ENCODE assay signal across 10 cellular contexts in genomic region chr15:90915216-90915807, GRCh38. TPM values are rescaled to one million over a fixed set of nuclear protein-coding genes. Genes with fewer than 3 reads are reported as not detected.
DNase-seq lines count a peak whose midpoint lies in the region; TF ChIP-seq lines count a peak whose summit lies in the region.
"Had no signal": no experiment of that assay in that cellular context is flagged by ENCODE, and none has a peak within 500 bp of the region (broad histone marks: within the 10 kb centered on the region; RNA-seq: fewer than 3 reads in every experiment).

No MANE protein-coding gene starts in this region.

- TF ChIP-seq CTCF in OCI-LY7 (conservative IDR thresholded peaks at IDR 0.05; ENCODE audit: low read length) = no peak

- no peaks in the 10 kb centered on the region for H4K20me1 ChIP-seq in OCI-LY7 (ENCODE audit: insufficient read depth, low read length)

- peaks cover 24% of the 10 kb centered on the region for H3K4me1 ChIP-seq in OCI-LY7 (ENCODE audit: insufficient read depth, low read length, poor library complexity, severe bottlenecking)
- H3K4me1 ChIP-seq in mesenchymal stem cell (ENCODE audit: control insufficient read depth, insufficient read depth, low read depth, low read length) = peaks cover 17% of the 10 kb centered on the region
- H3K4me1 ChIP-seq: SJSA1 had no signal

- H3K27ac Mint-ChIP-seq in immature natural killer cell = peak overlapping the region in 2 of 6 donors; percentile 12 to 18
- H3K27ac Mint-ChIP-seq: CD4-positive, alpha-beta T cell had no signal

- H3K36me3 Mint-ChIP-seq in immature natural killer cell = peaks cover 36 to 59% (median 37%) of the 10 kb centered on the region in 3 donors

- no peaks in the 10 kb centered on the region for H3K9me3 Mint-ChIP-seq in immature natural killer cell
- H3K9me3 Mint-ChIP-seq: CD4-positive, alpha-beta T cell had no signal

- CTCF ChIA-PET in OCI-LY7 (lab: Charles Lee; ENCODE audit: unreplicated experiment) = interaction anchor here (1.0 kb wide), 1 partner anchor 20 kb away, joined by 5 read pairs; the partner anchor contains the start of gene UNC45A

- no peak overlapping the region for H3K4me3 Mint-ChIP-seq in immature natural killer cell
- H3K4me3 Mint-ChIP-seq: CD4-positive, alpha-beta T cell had no signal

- peak overlapping the region; percentile 36 for H4K8ac ChIP-seq in mesenchymal stem cell (ENCODE audit: low read length)

- H2BK5ac ChIP-seq in mesenchymal stem cell (ENCODE audit: low read depth, low read length, poor library complexity, severe bottlenecking) = no peak overlapping the region

- peak overlapping the region; percentile 37 for H4K91ac ChIP-seq in mesenchymal stem cell (ENCODE audit: low read length)

- H3K18ac ChIP-seq in mesenchymal stem cell (ENCODE audit: low read depth in 1 of 2, low read length in 2 of 2) = peak overlapping the region in 1 of 2 experiments; percentile 69

- H3K27ac ChIP-seq in OCI-LY7 (ENCODE audit: low read depth, low read length, poor library complexity, severe bottlenecking) (peak overlapping the region; percentile 46), mesenchymal stem cell (ENCODE audit: low read length, poor library complexity, severe bottlenecking) (peak overlapping the region; percentile 22)
- H3K27ac ChIP-seq: SJSA1 had no signal

- BruUV-seq in OCI-LY7 (replicated peaks; lab: Mats Ljungman, UMichigan) = no TSS peak

- H3K79me1 ChIP-seq in mesenchymal stem cell (replicated peaks; ENCODE audit: low read length, poor library complexity, severe bottlenecking) = no peaks in the 10 kb centered on the region

- WGBS in mesenchymal stem cell = 77% methylated on average over 5 of the region's 7 CpGs

- H3K9ac ChIP-seq in mesenchymal stem cell (ENCODE audit: low read length) = no peak overlapping the region

- peak overlapping the region in 1 of 2 experiments; percentile 27 for H2BK12ac ChIP-seq in mesenchymal stem cell (ENCODE audit: low read length in 2 of 2)

- H3K4me3 ChIP-seq in OCI-LY7 (ENCODE audit: low read depth, low read length, poor library complexity, severe bottlenecking) (peak overlapping the region; percentile 9), mesenchymal stem cell (ENCODE audit: insufficient read depth in 1 of 2, low read depth in 1 of 2, low read length in 2 of 2) (no peak overlapping the region)
- H3K4me3 ChIP-seq: SJSA1 had no signal

- no peak overlapping the region for H2BK15ac ChIP-seq in mesenchymal stem cell (ENCODE audit: low read depth, poor library complexity, severe bottlenecking)

- no peak overlapping the region for H2AK5ac ChIP-seq in mesenchymal stem cell (ENCODE audit: low read length, severe bottlenecking)

- no peaks in the 10 kb centered on the region for H3K79me2 ChIP-seq in OCI-LY7 (ENCODE audit: insufficient read depth, low read depth, low read length)

- H3K23ac ChIP-seq in mesenchymal stem cell (ENCODE audit: low read length in 2 of 2) = no peak overlapping the region

- no peaks in the 10 kb centered on the region for H3K4me1 Mint-ChIP-seq in immature natural killer cell

- H2AFZ ChIP-seq in OCI-LY7 (ENCODE audit: low read length) = 0 out of 2 replicates have a peak overlapping the region, but pooled peaks have one; percentile 5
- H2AFZ ChIP-seq in mesenchymal stem cell (ENCODE audit: low read depth, low read length) = no peak overlapping the region

- H3K4me2 ChIP-seq in OCI-LY7 (ENCODE audit: low read length) (peak overlapping the region; percentile 33), mesenchymal stem cell (ENCODE audit: low read length, poor library complexity, severe bottlenecking) (no peak overlapping the region)

- H3K27me3 Mint-ChIP-seq in immature natural killer cell (ENCODE audit: low read depth in 3 of 3) = peaks cover 0 to 2% (median 0%) of the 10 kb centered on the region in 3 donors
- H3K27me3 Mint-ChIP-seq: CD4-positive, alpha-beta T cell had no signal

- POLR2A ChIA-PET in OCI-LY7 (lab: Charles Lee) = interaction anchor here (0.7 kb wide), 1 partner anchor 572 kb away, joined by 3 read pairs; no protein-coding TSS in a partner anchor

- no peak overlapping the region for H3K4ac ChIP-seq in mesenchymal stem cell (ENCODE audit: low read depth in 1 of 2, low read length in 2 of 2)

- peak; percentile 69 for DNase-seq in DMS 273 (lab: John Stamatoyannopoulos, UW; ENCODE audit: unreplicated experiment)
- peak; percentile 73 for DNase-seq in OCI-LY7 (ENCODE audit: low spot score)
- peak; percentile 40 for DNase-seq in mesenchymal stem cell
- no peak for DNase-seq in NCI-H146 treated with DMSO at 0.1 percent for 48 hours (lab: John Stamatoyannopoulos, UW; ENCODE audit: unreplicated experiment)
- DNase-seq in immature natural killer cell = no peak
- no peak for DNase-seq in iPS-NIHi11 (ENCODE audit: low spot score)
- DNase-seq: activated naive CD4-positive, alpha-beta T cell; CD4-positive, alpha-beta T cell; NCI-H226 had no signal

- H3K9me3 ChIP-seq in OCI-LY7 (ENCODE audit: low read length) = no peaks in the 10 kb centered on the region
- no peaks in the 10 kb centered on the region for H3K9me3 ChIP-seq in mesenchymal stem cell (ENCODE audit: control insufficient read depth, low read length)
- H3K9me3 ChIP-seq: SJSA1 had no signal

- intact Hi-C loops in OCI-LY7 (cut with micrococcal nuclease; ENCODE audit: unreplicated experiment) = no loop called here

- H3K27me3 ChIP-seq in mesenchymal stem cell (ENCODE audit: control insufficient read depth in 1 of 2, insufficient read depth in 1 of 2, low read length in 2 of 2) = no peaks in the 10 kb centered on the region
- H3K27me3 ChIP-seq: SJSA1 had no signal

- no peaks in the 10 kb centered on the region for H3K9me2 ChIP-seq in OCI-LY7 (ENCODE audit: insufficient read depth, low read length)

- H3K36me3 ChIP-seq in OCI-LY7 (ENCODE audit: insufficient read depth, low read length) (no peaks in the 10 kb centered on the region), mesenchymal stem cell (ENCODE audit: control insufficient read depth in 1 of 2, insufficient read depth in 2 of 2, low read depth in 1 of 2, low read length in 2 of 2) (peaks cover 75 to 98% of the 10 kb centered on the region in 2 experiments)

- H3K14ac ChIP-seq in mesenchymal stem cell (ENCODE audit: low read length in 2 of 2) = no peak overlapping the region

- no peak overlapping the region for H2BK120ac ChIP-seq in mesenchymal stem cell (ENCODE audit: low read depth, low read length)

RNA-seq across cellular contexts. Expression of gene MAN2A2, which starts 12.2 kb away (rescaled TPM):
- 6.6 and 12.2 TPM in 2 replicates for total RNA-seq in OCI-LY7 (2014; rRNA removed; shearing (Covaris generic))
- total RNA-seq in OCI-LY7 (2022) = 11.6 and 17.4 TPM in 2 replicates
- 23.9 TPM for polyA plus RNA-seq in mesenchymal stem cell (2013, experiment 1 of 2)
- polyA plus RNA-seq in mesenchymal stem cell (2013, experiment 2 of 2) = 23.2 TPM
- 1 to 10 TPM; 4.1 to 7.4 (median 5.4) TPM for polyA plus RNA-seq in immature natural killer cell

RNA-seq across cellular contexts. Expression of gene HDDC3, which starts 17.0 kb away (rescaled TPM):
- total RNA-seq in OCI-LY7 (2014; rRNA removed; shearing (Covaris generic)) = 31.8 and 35.8 TPM in 2 replicates
- 38.6 and 39.7 TPM in 2 replicates for total RNA-seq in OCI-LY7 (2022)
- polyA plus RNA-seq in mesenchymal stem cell (2013, experiment 1 of 2) = 7.3 TPM
- polyA plus RNA-seq in mesenchymal stem cell (2013, experiment 2 of 2) = 7.2 TPM
- polyA plus RNA-seq in immature natural killer cell = 10 to 100 TPM; 25.5 to 33.1 (median 32.1) TPM

RNA-seq across cellular contexts. Expression of gene UNC45A, which starts 19.8 kb away (rescaled TPM):
- total RNA-seq in OCI-LY7 (2014; rRNA removed; shearing (Covaris generic)) = 38.3 and 46.1 TPM in 2 replicates
- 62.3 and 68.0 TPM in 2 replicates for total RNA-seq in OCI-LY7 (2022)
- 30.4 TPM for polyA plus RNA-seq in mesenchymal stem cell (2013, experiment 1 of 2)
- 28.6 TPM for polyA plus RNA-seq in mesenchymal stem cell (2013, experiment 2 of 2)
- polyA plus RNA-seq in immature natural killer cell = 10 to 100 TPM; 54.9 to 74.4 (median 59.3) TPM

RNA-seq across cellular contexts. Expression of gene FES, which starts 31.0 kb away (rescaled TPM):
- 3.3 and 4.7 TPM in 2 replicates for total RNA-seq in OCI-LY7 (2014; rRNA removed; shearing (Covaris generic))
- 3.0 and 3.2 TPM in 2 replicates for total RNA-seq in OCI-LY7 (2022)
- polyA plus RNA-seq in mesenchymal stem cell (2013, experiment 1 of 2) = 5.5 TPM
- 5.3 TPM for polyA plus RNA-seq in mesenchymal stem cell (2013, experiment 2 of 2)
- polyA plus RNA-seq in immature natural killer cell = 10 to 100 TPM; 28.6 to 73.2 (median 53.5) TPM

RNA-seq across cellular contexts. Expression of gene RCCD1, which starts 39.4 kb away (rescaled TPM):
- total RNA-seq in OCI-LY7 (2014; rRNA removed; shearing (Covaris generic)) = 74.8 and 77.7 TPM in 2 replicates
- 84.5 and 96.9 TPM in 2 replicates for total RNA-seq in OCI-LY7 (2022)
- polyA plus RNA-seq in mesenchymal stem cell (2013, experiment 1 of 2) = 5.6 TPM
- polyA plus RNA-seq in mesenchymal stem cell (2013, experiment 2 of 2) = 5.7 TPM
- 1 to 10 TPM in 2 of 3 donors, not detected in 1; 1.6 to 3.0 TPM for polyA plus RNA-seq in immature natural killer cell

Comparison
In these comparisons a context has a peak if more than half of its experiments do, and no peak if none do; other contexts are left out.
1. DNase-seq: peak in DMS 273 (single experiment), OCI-LY7 (single experiment) and mesenchymal stem cell (single experiment); none in NCI-H146 treated with DMSO at 0.1 percent for 48 hours (single experiment), immature natural killer cell (0 of 3) and iPS-NIHi11 (single experiment).